1 cellular context compared by ENCODE assay signal in genomic region chr18:79396431-79397287, GRCh38.
TF ChIP-seq lines count a peak whose summit lies in the region.

No MANE protein-coding gene starts in this region.

TF ChIP-seq in GM12878, 131 proteins besides CTCF, POLR2A, EP300 and RAD21 (continued from another document):
- no peak for TF ChIP-seq ZBTB11 (CRISPR knock-in tag; IDR thresholded peaks at IDR 0.05)
- peak; percentile 55 for TF ChIP-seq HDAC6 (IDR thresholded peaks at IDR 0.05; ENCODE audit: unreplicated experiment)
- TF ChIP-seq GATAD2B (conservative IDR thresholded peaks at IDR 0.05; ENCODE audit: low read depth), result 0 out of 2 replicates have a peak, but pooled peaks have one; percentile 24
- TF ChIP-seq, protein P1, sequence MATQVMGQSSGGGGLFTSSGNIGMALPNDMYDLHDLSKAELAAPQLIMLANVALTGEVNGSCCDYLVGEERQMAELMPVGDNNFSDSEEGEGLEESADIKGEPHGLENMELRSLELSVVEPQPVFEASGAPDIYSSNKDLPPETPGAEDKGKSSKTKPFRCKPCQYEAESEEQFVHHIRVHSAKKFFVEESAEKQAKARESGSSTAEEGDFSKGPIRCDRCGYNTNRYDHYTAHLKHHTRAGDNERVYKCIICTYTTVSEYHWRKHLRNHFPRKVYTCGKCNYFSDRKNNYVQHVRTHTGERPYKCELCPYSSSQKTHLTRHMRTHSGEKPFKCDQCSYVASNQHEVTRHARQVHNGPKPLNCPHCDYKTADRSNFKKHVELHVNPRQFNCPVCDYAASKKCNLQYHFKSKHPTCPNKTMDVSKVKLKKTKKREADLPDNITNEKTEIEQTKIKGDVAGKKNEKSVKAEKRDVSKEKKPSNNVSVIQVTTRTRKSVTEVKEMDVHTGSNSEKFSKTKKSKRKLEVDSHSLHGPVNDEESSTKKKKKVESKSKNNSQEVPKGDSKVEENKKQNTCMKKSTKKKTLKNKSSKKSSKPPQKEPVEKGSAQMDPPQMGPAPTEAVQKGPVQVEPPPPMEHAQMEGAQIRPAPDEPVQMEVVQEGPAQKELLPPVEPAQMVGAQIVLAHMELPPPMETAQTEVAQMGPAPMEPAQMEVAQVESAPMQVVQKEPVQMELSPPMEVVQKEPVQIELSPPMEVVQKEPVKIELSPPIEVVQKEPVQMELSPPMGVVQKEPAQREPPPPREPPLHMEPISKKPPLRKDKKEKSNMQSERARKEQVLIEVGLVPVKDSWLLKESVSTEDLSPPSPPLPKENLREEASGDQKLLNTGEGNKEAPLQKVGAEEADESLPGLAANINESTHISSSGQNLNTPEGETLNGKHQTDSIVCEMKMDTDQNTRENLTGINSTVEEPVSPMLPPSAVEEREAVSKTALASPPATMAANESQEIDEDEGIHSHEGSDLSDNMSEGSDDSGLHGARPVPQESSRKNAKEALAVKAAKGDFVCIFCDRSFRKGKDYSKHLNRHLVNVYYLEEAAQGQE (IDR thresholded peaks at IDR 0.05; ENCODE audit: low read depth, low read length), result no peak
- TF ChIP-seq TAF1 (IDR thresholded peaks at IDR 0.05; ENCODE audit: borderline replicate concordance, low read depth, low read length), result no peak
- TF ChIP-seq, protein P2, sequence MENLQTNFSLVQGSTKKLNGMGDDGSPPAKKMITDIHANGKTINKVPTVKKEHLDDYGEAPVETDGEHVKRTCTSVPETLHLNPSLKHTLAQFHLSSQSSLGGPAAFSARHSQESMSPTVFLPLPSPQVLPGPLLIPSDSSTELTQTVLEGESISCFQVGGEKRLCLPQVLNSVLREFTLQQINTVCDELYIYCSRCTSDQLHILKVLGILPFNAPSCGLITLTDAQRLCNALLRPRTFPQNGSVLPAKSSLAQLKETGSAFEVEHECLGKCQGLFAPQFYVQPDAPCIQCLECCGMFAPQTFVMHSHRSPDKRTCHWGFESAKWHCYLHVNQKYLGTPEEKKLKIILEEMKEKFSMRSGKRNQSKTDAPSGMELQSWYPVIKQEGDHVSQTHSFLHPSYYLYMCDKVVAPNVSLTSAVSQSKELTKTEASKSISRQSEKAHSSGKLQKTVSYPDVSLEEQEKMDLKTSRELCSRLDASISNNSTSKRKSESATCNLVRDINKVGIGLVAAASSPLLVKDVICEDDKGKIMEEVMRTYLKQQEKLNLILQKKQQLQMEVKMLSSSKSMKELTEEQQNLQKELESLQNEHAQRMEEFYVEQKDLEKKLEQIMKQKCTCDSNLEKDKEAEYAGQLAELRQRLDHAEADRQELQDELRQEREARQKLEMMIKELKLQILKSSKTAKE (IDR thresholded peaks at IDR 0.05; ENCODE audit: low read depth, poor library complexity, severe bottlenecking), result no peak
- peak; percentile 53 for TF ChIP-seq MEF2B (IDR thresholded peaks at IDR 0.05; ENCODE audit: partially characterized antibody, poor library complexity, severe bottlenecking)
- no peak for TF ChIP-seq POU2F2 (IDR thresholded peaks at IDR 0.05; ENCODE audit: borderline replicate concordance, low read depth, low read length)
- TF ChIP-seq BHLHE40 (IDR thresholded peaks at IDR 0.05; ENCODE audit: borderline replicate concordance in 1 of 2, low read depth in 2 of 2, low read length in 1 of 2), result peak in 1 of 2 experiments; percentile 61; a peak in 2 of 4 replicates
- peak; percentile 27; the same call in 1 of the 2 replicates for TF ChIP-seq SMC3 (IDR thresholded peaks at IDR 0.05; ENCODE audit: borderline replicate concordance, low read length)
- no peak for TF ChIP-seq SMAD5 (IDR thresholded peaks at IDR 0.05; ENCODE audit: low read depth)
- TF ChIP-seq TCF12 (IDR thresholded peaks at IDR 0.05; ENCODE audit: low read depth, low read length), result no peak
- no peak for TF ChIP-seq NR2F1 (conservative IDR thresholded peaks at IDR 0.05)
- no peak for TF ChIP-seq SUPT20H (IDR thresholded peaks at IDR 0.05; ENCODE audit: borderline replicate concordance, control insufficient read depth, low read depth, low read length)
